8 cellular contexts compared by ENCODE assay signal in genomic region chr7:116988363-116988989, GRCh38. TPM values are rescaled to one million over a fixed set of nuclear protein-coding genes. Genes with fewer than 3 reads are reported as not detected.
DNase-seq lines count a peak whose midpoint lies in the region; ATAC-seq, FAIRE-seq and TF ChIP-seq lines count a peak whose summit lies in the region.

No MANE protein-coding gene starts in this region.

- H3K27ac ChIP-seq in A549 (no peak overlapping the region), PC-9 (no peak overlapping the region)

- no peak overlapping the region for H2AFZ ChIP-seq in PC-9

- H3K79me2 ChIP-seq in PC-9 (ENCODE audit: low read depth) = peaks cover 30% of the 10 kb centered on the region

- no peaks in the 10 kb centered on the region for H3K4me1 ChIP-seq in A549
- peaks cover 22% of the 10 kb centered on the region for H3K4me1 ChIP-seq in PC-9 (replicated peaks; ENCODE audit: insufficient read depth)

- CTCF ChIA-PET in A549 (lab: Yijun Ruan, JAX) = interaction anchor here (0.7 to 5.5 kb wide), 27 partner anchors 9 to 403 kb away, joined by 3 to 58 read pairs (median 4); no protein-coding TSS in a partner anchor
- CTCF ChIA-PET in GM10248 (lab: Yijun Ruan, JAX) = interaction anchor here (0.7 to 8.7 kb wide), 23 partner anchors 10 to 142 kb away, joined by 3 to 274 read pairs (median 4); partner anchors contain the start of gene ST7
- CTCF ChIA-PET in PC-9 (lab: Charles Lee) = interaction anchor here (0.6 to 2.2 kb wide), 6 partner anchors 20 to 524 kb away, joined by 3 to 6 read pairs (median 3); no protein-coding TSS in a partner anchor
- CTCF ChIA-PET in activated CD4-positive, alpha-beta memory T cell treated with anti-CD3 and anti-CD28 coated beads, Interleukin-2, amount 10 ng/mL, durations not matched to agents 7 days and 5 days (lab: Charles Lee) = interaction anchor here (0.6 to 8.8 kb wide), 13 partner anchors 8 to 142 kb away, joined by 3 to 198 read pairs (median 3); no protein-coding TSS in a partner anchor

- H3K27me3 ChIP-seq in PC-9 (ENCODE audit: insufficient read depth, low read depth) = no peaks in the 10 kb centered on the region

- H3K9me2 ChIP-seq in PC-9 (ENCODE audit: insufficient read depth) = no peaks in the 10 kb centered on the region

- no peak for TF ChIP-seq POLR2A in A549 (IDR thresholded peaks at IDR 0.05; ENCODE audit: low read length)

- H3K36me3 Mint-ChIP-seq in activated CD4-positive, alpha-beta memory T cell treated with anti-CD3 and anti-CD28 coated beads, Interleukin-2, amount 10 ng/mL, durations not matched to agents 7 days and 5 days (ENCODE audit: low read depth) = no peaks in the 10 kb centered on the region

- 0 out of 2 replicates have a peak, but pooled peaks cover 4% of the 10 kb centered on the region for H4K20me1 ChIP-seq in PC-9 (ENCODE audit: insufficient read depth)

- no peaks in the 10 kb centered on the region for H3K9me3 Mint-ChIP-seq in activated CD4-positive, alpha-beta memory T cell treated with anti-CD3 and anti-CD28 coated beads, Interleukin-2, amount 10 ng/mL, durations not matched to agents 7 days and 5 days

- FAIRE-seq in A549 (lab: Jason Lieb, UNC) = no peak
- peak; percentile 86 for FAIRE-seq in frontal cortex (lab: Jason Lieb, UNC)

- no peak for TF ChIP-seq EP300 in A549 (IDR thresholded peaks at IDR 0.05)

- peaks cover 11% of the 10 kb centered on the region; the same call in 1 of the 2 replicates for H3F3A ChIP-seq in PC-9 (ENCODE audit: insufficient read depth, low read depth)

- no peaks in the 10 kb centered on the region for H3K27me3 Mint-ChIP-seq in activated CD4-positive, alpha-beta memory T cell treated with anti-CD3 and anti-CD28 coated beads, Interleukin-2, amount 10 ng/mL, durations not matched to agents 7 days and 5 days

- POLR2A ChIA-PET in A549 (lab: Yijun Ruan, JAX) (no interaction called here), GM10248 (lab: Yijun Ruan, JAX) (no interaction called here), PC-9 (lab: Charles Lee; ENCODE audit: unreplicated experiment) (interaction anchor here (0.6 kb wide), 1 partner anchor 17 kb away, joined by 4 read pairs; no protein-coding TSS in a partner anchor)
- POLR2A ChIA-PET in activated CD4-positive, alpha-beta memory T cell treated with anti-CD3 and anti-CD28 coated beads, Interleukin-2, amount 10 ng/mL, durations not matched to agents 7 days and 5 days (lab: Charles Lee) = interaction anchor here (1.4 kb wide), 1 partner anchor 22 kb away, joined by 7 read pairs; no protein-coding TSS in a partner anchor

- H3K36me3 ChIP-seq in PC-9 (ENCODE audit: low read depth) = no peaks in the 10 kb centered on the region

- H3K9me3 ChIP-seq in A549 (no peaks in the 10 kb centered on the region), PC-9 (ENCODE audit: insufficient read depth, low read depth) (peaks cover 4% of the 10 kb centered on the region; the same call in 1 of the 2 replicates)

- WGBS in A549 (ENCODE audit: missing lambda C conversion rate) = 28% methylated on average over 4 of the region's 4 CpGs

- DNase-seq in A549 (ENCODE audit: low read depth in 1 of 2, low spot score in 1 of 2) (peak in 1 of 2 experiments; percentile 30), GM10248 (ENCODE audit: extremely low spot score) (no peak), PC-9 (no peak), frontal cortex (ENCODE audit: low spot score in 2 of 2) (peak in 1 of 2 donors; percentile 15), HCEC 1CT (no peak), GM20000 (ENCODE audit: low spot score) (no peak), H4 (ENCODE audit: low spot score) (no peak)
- DNase-seq in activated CD4-positive, alpha-beta memory T cell treated with anti-CD3 and anti-CD28 coated beads, Interleukin-2, amount 10 ng/mL, durations not matched to agents 7 days and 5 days = no peak

- no peaks in the 10 kb centered on the region for H3K4me1 Mint-ChIP-seq in activated CD4-positive, alpha-beta memory T cell treated with anti-CD3 and anti-CD28 coated beads, Interleukin-2, amount 10 ng/mL, durations not matched to agents 7 days and 5 days

- TF ChIP-seq CTCF in A549 (IDR thresholded peaks at IDR 0.05) (peak; percentile 73), GM10248 (IDR thresholded peaks at IDR 0.05; ENCODE audit: control extremely low read depth, extremely low read depth, low read depth, missing control alignments) (peak; percentile 20), PC-9 (conservative IDR thresholded peaks at IDR 0.05) (peak; percentile 67), GM20000 (IDR thresholded peaks at IDR 0.05; ENCODE audit: extremely low read depth, missing control alignments) (no peak)

- H3K4me3 ChIP-seq in A549 = no peak overlapping the region
- no peak overlapping the region for H3K4me3 ChIP-seq in PC-9

- no peak overlapping the region for H3K27ac Mint-ChIP-seq in activated CD4-positive, alpha-beta memory T cell treated with anti-CD3 and anti-CD28 coated beads, Interleukin-2, amount 10 ng/mL, durations not matched to agents 7 days and 5 days

- no peak for ATAC-seq in A549

- H3K4me2 ChIP-seq in A549 = no peak overlapping the region
- H3K4me2 ChIP-seq in PC-9 = no peak overlapping the region

- BruUV-seq in PC-9 (replicated peaks; lab: Mats Ljungman, UMichigan) = no TSS peak

- peak; percentile 44 to 72 for TF ChIP-seq RAD21 in A549 (conservative IDR thresholded peaks at IDR 0.05 in 1 of 2, IDR thresholded peaks at IDR 0.05 in 1 of 2)

- H3K4me3 Mint-ChIP-seq in activated CD4-positive, alpha-beta memory T cell treated with anti-CD3 and anti-CD28 coated beads, Interleukin-2, amount 10 ng/mL, durations not matched to agents 7 days and 5 days = no peak overlapping the region

- intact Hi-C loops in PC-9 (cut with micrococcal nuclease; ENCODE audit: unreplicated experiment) = loop anchor here (1.0 kb wide), 1 partner anchor 139 kb away; no protein-coding TSS in a partner anchor

TF ChIP-seq in A549, 52 proteins besides CTCF, POLR2A, EP300 and RAD21:
- TF ChIP-seq HEYL (CRISPR knock-in tag; IDR thresholded peaks at IDR 0.05) (no peak), SMC3 (IDR thresholded peaks at IDR 0.05) (peak; percentile 64)

RNA-seq across cellular contexts. Expression of gene ST7, which starts 35.2 kb away (rescaled TPM):
- 26.0 and 28.6 TPM in 2 replicates for polyA plus RNA-seq in A549 (2011; rRNA removed)
- polyA plus RNA-seq in A549 (2012; cell fraction: cytosol; rRNA removed) = 9.2 and 11.9 TPM in 2 replicates
- polyA plus RNA-seq in A549 (2012; cell fraction: nucleus; rRNA removed) = 7.0 and 12.1 TPM in 2 replicates
- 16.2 to 17.4 TPM (median 16.4 TPM) in 3 replicates for polyA plus RNA-seq in A549 (2017; fragmentation: RNase III; extraction: RNeasy Plus Mini Kit Qiagen cat#74134 plus additional on column Dnase treatment)
- polyA minus RNA-seq in A549 (2011; rRNA and poly(A)+ RNA removed) = 28.6 and 30.0 TPM in 2 replicates
- 16.3 and 25.8 TPM in 2 replicates for total RNA-seq in PC-9 (2021)
- 69.7 TPM for total RNA-seq in frontal cortex
- 23.0 and 27.6 TPM in 2 replicates for total RNA-seq in H4 (2014; rRNA removed; shearing (Covaris generic))
- total RNA-seq in activated CD4-positive, alpha-beta memory T cell treated with anti-CD3 and anti-CD28 coated beads, Interleukin-2, amount 10 ng/mL, durations not matched to agents 7 days and 5 days = 1 to 10 TPM; 6.7 to 7.4 TPM

Comparison
In these comparisons a context has a peak if more than half of its experiments do, and no peak if none do; other contexts are left out.
1. POLR2A ChIA-PET loops: an anchor here in PC-9 (0.6 kb wide) and activated CD4-positive, alpha-beta memory T cell treated with anti-CD3 and anti-CD28 coated beads, Interleukin-2, amount 10 ng/mL, durations not matched to agents 7 days and 5 days (1.4 kb wide); none called in A549 and GM10248.